Comparison of ENCODE assay signal across 21 cellular contexts in the genomic region with DNA sequence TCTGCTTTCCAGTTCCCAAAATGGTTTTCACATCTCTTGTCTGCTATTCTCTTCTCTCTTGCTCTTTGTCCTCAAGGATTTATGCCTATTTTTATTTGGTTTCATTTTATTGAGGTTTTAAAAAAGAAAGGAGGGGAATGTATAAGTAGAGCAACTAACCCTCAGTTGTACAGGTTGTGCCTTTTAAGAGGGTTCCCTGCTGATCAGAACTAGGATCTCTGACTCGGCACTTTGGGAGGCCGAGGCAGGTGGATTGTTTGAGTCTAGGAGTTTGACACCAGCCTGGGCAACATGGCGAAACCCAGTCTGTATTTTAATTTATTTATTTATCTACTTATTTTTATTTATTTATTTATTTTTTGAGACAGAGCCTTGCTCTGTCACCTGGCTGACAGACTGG.
DNase-seq lines count a peak whose midpoint lies in the region; ATAC-seq and TF ChIP-seq lines count a peak whose summit lies in the region.
"Had no signal": no experiment of that assay in that cellular context is flagged by ENCODE, and none has a peak within 500 bp of the region (broad histone marks: within the 10 kb centered on the region; RNA-seq: fewer than 3 reads in every experiment).

No MANE protein-coding gene starts in this region.

- POLR2A ChIA-PET in WTC11 (lab: Charles Lee), result no interaction called here

- peaks cover 6% of the 10 kb centered on the region for H3K9me3 Mint-ChIP-seq in activated naive CD4-positive, alpha-beta T cell treated with anti-CD3 and anti-CD28 coated beads, Interleukin-2, amount 50 U/mL, for 24 hours
- H3K9me3 Mint-ChIP-seq in WTC11, result peaks cover 7% of the 10 kb centered on the region
- peaks cover 6% of the 10 kb centered on the region for H3K9me3 Mint-ChIP-seq in activated naive CD8-positive, alpha-beta T cell treated with anti-CD3 and anti-CD28 coated beads, Interleukin-2, amount 50 U/mL, for 24 hours

- CTCF ChIA-PET in WTC11 (lab: Charles Lee), result no interaction called here

- peak overlapping the region; percentile 84 for H3K4me3 Mint-ChIP-seq in activated naive CD4-positive, alpha-beta T cell treated with anti-CD3 and anti-CD28 coated beads, Interleukin-2, amount 50 U/mL, for 24 hours
- H3K4me3 Mint-ChIP-seq in WTC11, result no peak overlapping the region
- peak overlapping the region; percentile 49 for H3K4me3 Mint-ChIP-seq in activated naive CD8-positive, alpha-beta T cell treated with anti-CD3 and anti-CD28 coated beads, Interleukin-2, amount 50 U/mL, for 24 hours
- H3K4me3 Mint-ChIP-seq: CD14-positive monocyte; nephron; stimulated activated memory B cell treated with anti-CD40 and anti-IgM and Interleukin-4, amounts not matched to agents 10 μg/mL and 1 μg/mL and 100 μg/mL, for 72 hours had no signal

- no peak for DNase-seq in activated naive CD4-positive, alpha-beta T cell treated with Interleukin-2 at 50 U/mL for 16 hours
- DNase-seq in WTC11 (ENCODE audit: low spot score), result no peak
- DNase-seq in activated naive CD8-positive, alpha-beta T cell treated with anti-CD3 and anti-CD28 coated beads, Interleukin-2, amount 50 U/mL, for 24 hours, result no peak
- no peak for DNase-seq in NCI-H128 (lab: John Stamatoyannopoulos, UW; ENCODE audit: unreplicated experiment)
- DNase-seq: activated effector memory CD4-positive, alpha-beta T cell treated with Interleukin-2 at 50 U/mL for 16 hours; aorta; islet precursor cell; NCI-H1092 treated with DMSO at 0.1 percent for 48 hours; NCI-H1930; NCI-H2227 treated with DMSO at 0.1 percent for 48 hours; NCI-H748 treated with DMSO at 0.1 percent for 48 hours; ovary; RPMI8226; stimulated activated CD4-positive, alpha-beta T cell treated with anti-CD3 and anti-CD28 coated beads, Interleukin-4, amount 100 ng/mL, for 1 hour; thyroid gland had no signal

- ATAC-seq in WTC11 (no peak), GM18868 (IDR thresholded peaks at IDR 0.05; ENCODE audit: unreplicated experiment) (no peak), HG03196 (IDR thresholded peaks at IDR 0.05; ENCODE audit: unreplicated experiment) (no peak)
- ATAC-seq in activated naive CD8-positive, alpha-beta T cell treated with anti-CD3 and anti-CD28 coated beads, Interleukin-2, amount 50 U/mL, for 24 hours, result no peak
- ATAC-seq: stimulated activated memory B cell treated with anti-CD40 and anti-IgM and Interleukin-4, amounts not matched to agents 10 μg/mL and 1 μg/mL and 100 μg/mL, for 72 hours had no signal

- H3K27me3 Mint-ChIP-seq in activated naive CD4-positive, alpha-beta T cell treated with anti-CD3 and anti-CD28 coated beads, Interleukin-2, amount 50 U/mL, for 24 hours, result no peaks in the 10 kb centered on the region
- H3K27me3 Mint-ChIP-seq in WTC11 (ENCODE audit: low read depth), result no peaks in the 10 kb centered on the region; the same call in 1 of the 2 replicates
- no peaks in the 10 kb centered on the region for H3K27me3 Mint-ChIP-seq in activated naive CD8-positive, alpha-beta T cell treated with anti-CD3 and anti-CD28 coated beads, Interleukin-2, amount 50 U/mL, for 24 hours
- H3K27me3 Mint-ChIP-seq: stimulated activated memory B cell treated with anti-CD40 and anti-IgM and Interleukin-4, amounts not matched to agents 10 μg/mL and 1 μg/mL and 100 μg/mL, for 72 hours had no signal

- H3K27ac Mint-ChIP-seq in activated naive CD4-positive, alpha-beta T cell treated with anti-CD3 and anti-CD28 coated beads, Interleukin-2, amount 50 U/mL, for 24 hours, result peak overlapping the region; percentile 94
- H3K27ac Mint-ChIP-seq in WTC11, result peak overlapping the region; percentile 30; the same call in 1 of the 2 replicates
- H3K27ac Mint-ChIP-seq in activated naive CD8-positive, alpha-beta T cell treated with anti-CD3 and anti-CD28 coated beads, Interleukin-2, amount 50 U/mL, for 24 hours, result peak overlapping the region; percentile 76
- H3K27ac Mint-ChIP-seq: stimulated activated memory B cell treated with anti-CD40 and anti-IgM and Interleukin-4, amounts not matched to agents 10 μg/mL and 1 μg/mL and 100 μg/mL, for 72 hours had no signal

- peaks cover 7% of the 10 kb centered on the region for H3K36me3 Mint-ChIP-seq in activated naive CD4-positive, alpha-beta T cell treated with anti-CD3 and anti-CD28 coated beads, Interleukin-2, amount 50 U/mL, for 24 hours
- peaks cover 10% of the 10 kb centered on the region for H3K36me3 Mint-ChIP-seq in WTC11
- peaks cover 21% of the 10 kb centered on the region for H3K36me3 Mint-ChIP-seq in activated naive CD8-positive, alpha-beta T cell treated with anti-CD3 and anti-CD28 coated beads, Interleukin-2, amount 50 U/mL, for 24 hours (ENCODE audit: low read depth)

- peaks cover 67% of the 10 kb centered on the region for H3K4me1 Mint-ChIP-seq in activated naive CD4-positive, alpha-beta T cell treated with anti-CD3 and anti-CD28 coated beads, Interleukin-2, amount 50 U/mL, for 24 hours
- peaks cover 27% of the 10 kb centered on the region for H3K4me1 Mint-ChIP-seq in WTC11
- H3K4me1 Mint-ChIP-seq in activated naive CD8-positive, alpha-beta T cell treated with anti-CD3 and anti-CD28 coated beads, Interleukin-2, amount 50 U/mL, for 24 hours, result peaks cover 50% of the 10 kb centered on the region

- TF ChIP-seq CTCF in WTC11 (IDR thresholded peaks at IDR 0.05), result no peak

TF ChIP-seq in WTC11, 78 proteins besides CTCF, POLR2A, EP300 and RAD21 (continues in another document):
- TF ChIP-seq, protein P1, sequence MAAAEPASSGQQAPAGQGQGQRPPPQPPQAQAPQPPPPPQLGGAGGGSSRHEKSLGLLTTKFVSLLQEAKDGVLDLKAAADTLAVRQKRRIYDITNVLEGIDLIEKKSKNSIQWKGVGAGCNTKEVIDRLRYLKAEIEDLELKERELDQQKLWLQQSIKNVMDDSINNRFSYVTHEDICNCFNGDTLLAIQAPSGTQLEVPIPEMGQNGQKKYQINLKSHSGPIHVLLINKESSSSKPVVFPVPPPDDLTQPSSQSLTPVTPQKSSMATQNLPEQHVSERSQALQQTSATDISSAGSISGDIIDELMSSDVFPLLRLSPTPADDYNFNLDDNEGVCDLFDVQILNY (CRISPR knock-in tag; IDR thresholded peaks at IDR 0.05), result no peak
- TF ChIP-seq, protein P2, sequence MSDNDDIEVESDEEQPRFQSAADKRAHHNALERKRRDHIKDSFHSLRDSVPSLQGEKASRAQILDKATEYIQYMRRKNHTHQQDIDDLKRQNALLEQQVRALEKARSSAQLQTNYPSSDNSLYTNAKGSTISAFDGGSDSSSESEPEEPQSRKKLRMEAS (CRISPR knock-in tag; IDR thresholded peaks at IDR 0.05), result no peak
- no peak for TF ChIP-seq OVOL2 (CRISPR knock-in tag; IDR thresholded peaks at IDR 0.05; ENCODE audit: borderline replicate concordance)
- TF ChIP-seq, protein P3, sequence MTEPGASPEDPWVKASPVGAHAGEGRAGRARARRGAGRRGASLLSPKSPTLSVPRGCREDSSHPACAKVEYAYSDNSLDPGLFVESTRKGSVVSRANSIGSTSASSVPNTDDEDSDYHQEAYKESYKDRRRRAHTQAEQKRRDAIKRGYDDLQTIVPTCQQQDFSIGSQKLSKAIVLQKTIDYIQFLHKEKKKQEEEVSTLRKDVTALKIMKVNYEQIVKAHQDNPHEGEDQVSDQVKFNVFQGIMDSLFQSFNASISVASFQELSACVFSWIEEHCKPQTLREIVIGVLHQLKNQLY (CRISPR knock-in tag; IDR thresholded peaks at IDR 0.05), result no peak
- TF ChIP-seq JAZF1 (CRISPR knock-in tag; IDR thresholded peaks at IDR 0.05), result no peak
- TF ChIP-seq, protein P4, sequence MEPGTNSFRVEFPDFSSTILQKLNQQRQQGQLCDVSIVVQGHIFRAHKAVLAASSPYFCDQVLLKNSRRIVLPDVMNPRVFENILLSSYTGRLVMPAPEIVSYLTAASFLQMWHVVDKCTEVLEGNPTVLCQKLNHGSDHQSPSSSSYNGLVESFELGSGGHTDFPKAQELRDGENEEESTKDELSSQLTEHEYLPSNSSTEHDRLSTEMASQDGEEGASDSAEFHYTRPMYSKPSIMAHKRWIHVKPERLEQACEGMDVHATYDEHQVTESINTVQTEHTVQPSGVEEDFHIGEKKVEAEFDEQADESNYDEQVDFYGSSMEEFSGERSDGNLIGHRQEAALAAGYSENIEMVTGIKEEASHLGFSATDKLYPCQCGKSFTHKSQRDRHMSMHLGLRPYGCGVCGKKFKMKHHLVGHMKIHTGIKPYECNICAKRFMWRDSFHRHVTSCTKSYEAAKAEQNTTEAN (CRISPR knock-in tag; IDR thresholded peaks at IDR 0.05), result no peak
- TF ChIP-seq, protein P5, sequence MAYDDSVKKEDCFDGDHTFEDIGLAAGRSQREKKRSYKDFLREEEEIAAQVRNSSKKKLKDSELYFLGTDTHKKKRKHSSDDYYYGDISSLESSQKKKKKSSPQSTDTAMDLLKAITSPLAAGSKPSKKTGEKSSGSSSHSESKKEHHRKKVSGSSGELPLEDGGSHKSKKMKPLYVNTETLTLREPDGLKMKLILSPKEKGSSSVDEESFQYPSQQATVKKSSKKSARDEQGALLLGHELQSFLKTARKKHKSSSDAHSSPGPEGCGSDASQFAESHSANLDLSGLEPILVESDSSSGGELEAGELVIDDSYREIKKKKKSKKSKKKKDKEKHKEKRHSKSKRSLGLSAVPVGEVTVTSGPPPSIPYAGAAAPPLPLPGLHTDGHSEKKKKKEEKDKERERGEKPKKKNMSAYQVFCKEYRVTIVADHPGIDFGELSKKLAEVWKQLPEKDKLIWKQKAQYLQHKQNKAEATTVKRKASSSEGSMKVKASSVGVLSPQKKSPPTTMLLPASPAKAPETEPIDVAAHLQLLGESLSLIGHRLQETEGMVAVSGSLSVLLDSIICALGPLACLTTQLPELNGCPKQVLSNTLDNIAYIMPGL (CRISPR knock-in tag; IDR thresholded peaks at IDR 0.05), result no peak
- TF ChIP-seq, protein P6, sequence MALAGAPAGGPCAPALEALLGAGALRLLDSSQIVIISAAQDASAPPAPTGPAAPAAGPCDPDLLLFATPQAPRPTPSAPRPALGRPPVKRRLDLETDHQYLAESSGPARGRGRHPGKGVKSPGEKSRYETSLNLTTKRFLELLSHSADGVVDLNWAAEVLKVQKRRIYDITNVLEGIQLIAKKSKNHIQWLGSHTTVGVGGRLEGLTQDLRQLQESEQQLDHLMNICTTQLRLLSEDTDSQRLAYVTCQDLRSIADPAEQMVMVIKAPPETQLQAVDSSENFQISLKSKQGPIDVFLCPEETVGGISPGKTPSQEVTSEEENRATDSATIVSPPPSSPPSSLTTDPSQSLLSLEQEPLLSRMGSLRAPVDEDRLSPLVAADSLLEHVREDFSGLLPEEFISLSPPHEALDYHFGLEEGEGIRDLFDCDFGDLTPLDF (CRISPR knock-in tag; IDR thresholded peaks at IDR 0.05), result no peak
- no peak for TF ChIP-seq CBFB (CRISPR knock-in tag; IDR thresholded peaks at IDR 0.05; ENCODE audit: low read depth)
- TF ChIP-seq MYBL2 (CRISPR knock-in tag; IDR thresholded peaks at IDR 0.05), result no peak
- TF ChIP-seq ZNF219 (CRISPR knock-in tag; IDR thresholded peaks at IDR 0.05; ENCODE audit: borderline replicate concordance), result no peak
- TF ChIP-seq ETV6 (CRISPR knock-in tag; IDR thresholded peaks at IDR 0.05), result no peak

Comparison
In these comparisons a context has a peak if more than half of its experiments do, and no peak if none do; other contexts are left out.
1. H3K27ac Mint-ChIP-seq: peak in every context shown above with its lines; median percentile 94 in activated naive CD4-positive, alpha-beta T cell treated with anti-CD3 and anti-CD28 coated beads, Interleukin-2, amount 50 U/mL, for 24 hours; 76 in activated naive CD8-positive, alpha-beta T cell treated with anti-CD3 and anti-CD28 coated beads, Interleukin-2, amount 50 U/mL, for 24 hours; 30 in WTC11.